17 cellular contexts compared by ENCODE assay signal in the genomic region with DNA sequence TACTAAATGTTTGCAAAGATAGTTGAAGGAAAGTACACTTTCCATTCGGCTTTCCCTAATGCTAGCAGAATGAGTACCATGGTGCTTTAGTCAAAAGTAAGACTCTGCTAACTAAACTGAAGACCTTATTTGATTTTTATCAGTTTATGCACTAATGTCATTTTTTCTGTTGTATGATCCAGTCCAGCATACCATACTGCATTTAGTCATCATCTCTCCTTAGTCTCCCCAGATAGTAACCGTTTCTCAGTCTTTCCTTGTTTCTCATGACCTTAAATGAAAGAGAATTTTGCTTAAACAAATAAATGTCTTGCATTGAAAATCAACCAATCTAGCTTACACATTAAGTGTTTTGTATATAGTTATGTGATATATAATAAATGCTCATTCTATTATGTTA.
DNase-seq lines count a peak whose midpoint lies in the region; TF ChIP-seq lines count a peak whose summit lies in the region.
"Had no signal": no experiment of that assay in that cellular context is flagged by ENCODE, and none has a peak within 500 bp of the region (broad histone marks: within the 10 kb centered on the region; RNA-seq: fewer than 3 reads in every experiment).

No MANE protein-coding gene starts in this region.

- peaks cover 7% of the 10 kb centered on the region for H3F3A ChIP-seq in SK-N-SH (replicated peaks; ENCODE audit: insufficient read depth)

- POLR2A ChIA-PET in SK-N-SH (lab: Yijun Ruan, JAX): no interaction called here

- DNase-seq in EH (ENCODE audit: low read depth): peak; percentile 1
- no peak for DNase-seq in SK-N-SH
- peak; percentile 29 for DNase-seq in choroid plexus epithelial cell (ENCODE audit: low read depth)
- peak; percentile 1 for DNase-seq in mesenchymal stem cell
- DNase-seq in NK-92 (lab: John Stamatoyannopoulos, UW; ENCODE audit: unreplicated experiment): no peak
- DNase-seq in GM19238 (ENCODE audit: insufficient read length, low spot score): no peak
- DNase-seq in NCI-H2081 (lab: John Stamatoyannopoulos, UW): no peak
- DNase-seq: 8988T; Calu3; CD4-positive, alpha-beta memory T cell; DMS79 treated with DMSO at 0.1 percent for 48 hours; EL; HCEC 1CT had no signal

- no peak overlapping the region for H3K18ac ChIP-seq in mesenchymal stem cell (ENCODE audit: low read depth in 1 of 2, low read length in 2 of 2)

- CTCF ChIA-PET in SK-N-SH (lab: Yijun Ruan, JAX): no interaction called here

- no peaks in the 10 kb centered on the region for H3K79me2 ChIP-seq in SK-N-SH (ENCODE audit: insufficient read depth)

- 0 out of 2 replicates have a peak overlapping the region, but pooled peaks have one; percentile 27 for H2AFZ ChIP-seq in SK-N-SH (ENCODE audit: low read depth)
- no peak overlapping the region for H2AFZ ChIP-seq in mesenchymal stem cell (ENCODE audit: low read depth, low read length)
- H2AFZ ChIP-seq: GM23338 had no signal

- H3K23ac ChIP-seq in mesenchymal stem cell (ENCODE audit: low read length in 2 of 2): no peak overlapping the region

- 40% methylated on average over 2 of the region's 2 CpGs for WGBS in SK-N-SH (ENCODE audit: low lambda C conversion rate)
- no CpG with 5 or more reads among the region's 2 CpGs for whole genome bisulfite sequencing in mesenchymal stem cell

- no peaks in the 10 kb centered on the region for H3K27me3 ChIP-seq in SK-N-SH (ENCODE audit: insufficient read depth)
- H3K27me3 ChIP-seq in mesenchymal stem cell (ENCODE audit: control insufficient read depth in 1 of 2, insufficient read depth in 1 of 2, low read length in 2 of 2): no peaks in the 10 kb centered on the region
- H3K27me3 ChIP-seq: BLaER1 had no signal

- H3K36me3 ChIP-seq in SK-N-SH (replicated peaks in 1 of 2; ENCODE audit: control insufficient read depth in 1 of 2, insufficient read depth in 2 of 2, low read length in 1 of 2): no peaks in the 10 kb centered on the region
- H3K36me3 ChIP-seq in mesenchymal stem cell (ENCODE audit: control insufficient read depth in 1 of 2, insufficient read depth in 2 of 2, low read depth in 1 of 2, low read length in 2 of 2): no peaks in the 10 kb centered on the region
- H3K36me3 ChIP-seq: BLaER1 had no signal

- H2BK12ac ChIP-seq in mesenchymal stem cell (ENCODE audit: low read length in 2 of 2): no peak overlapping the region

- no peak overlapping the region for H3K9ac ChIP-seq in SK-N-SH
- H3K9ac ChIP-seq in mesenchymal stem cell (ENCODE audit: low read length): no peak overlapping the region
- H3K9ac ChIP-seq: BLaER1 had no signal

- H4K20me1 ChIP-seq in SK-N-SH (ENCODE audit: insufficient read depth): no peaks in the 10 kb centered on the region
- H4K20me1 ChIP-seq: BLaER1 had no signal

- H3K14ac ChIP-seq in mesenchymal stem cell (ENCODE audit: low read length in 2 of 2): no peak overlapping the region

- H2BK5ac ChIP-seq in mesenchymal stem cell (ENCODE audit: low read depth, low read length, poor library complexity, severe bottlenecking): no peak overlapping the region

- H2BK15ac ChIP-seq in mesenchymal stem cell (ENCODE audit: low read depth, poor library complexity, severe bottlenecking): no peak overlapping the region

- H3K4me1 ChIP-seq in SK-N-SH (ENCODE audit: control insufficient read depth in 1 of 2, insufficient read depth in 2 of 2, low read depth in 1 of 2, low read length in 1 of 2) (peaks cover 4 to 5% of the 10 kb centered on the region in 2 experiments; a peak in 1 of 4 replicates), mesenchymal stem cell (ENCODE audit: control insufficient read depth, insufficient read depth, low read depth, low read length) (peaks cover 3% of the 10 kb centered on the region)
- H3K4me1 ChIP-seq: BLaER1 had no signal

- H3K9me2 ChIP-seq in SK-N-SH: no peaks in the 10 kb centered on the region

- H3K4me2 ChIP-seq in SK-N-SH (no peak overlapping the region), mesenchymal stem cell (ENCODE audit: low read length, poor library complexity, severe bottlenecking) (no peak overlapping the region)
- H3K4me2 ChIP-seq: BLaER1, GM23338 had no signal

- no peak overlapping the region for H4K8ac ChIP-seq in mesenchymal stem cell (ENCODE audit: low read length)

- no peak overlapping the region for H3K4ac ChIP-seq in mesenchymal stem cell (ENCODE audit: low read depth in 1 of 2, low read length in 2 of 2)

- TF ChIP-seq CTCF in SK-N-SH (IDR thresholded peaks at IDR 0.05): no peak
- no peak for TF ChIP-seq CTCF in choroid plexus epithelial cell (conservative IDR thresholded peaks at IDR 0.05; ENCODE audit: low read depth, low read length)

- no peaks in the 10 kb centered on the region for H3K79me1 ChIP-seq in mesenchymal stem cell (replicated peaks; ENCODE audit: low read length, poor library complexity, severe bottlenecking)

- no peak overlapping the region for H3K4me3 ChIP-seq in SK-N-SH (ENCODE audit: low read depth in 2 of 2, low read length in 1 of 2)
- H3K4me3 ChIP-seq in choroid plexus epithelial cell (ENCODE audit: low read depth, low read length): no peak overlapping the region
- no peak overlapping the region for H3K4me3 ChIP-seq in mesenchymal stem cell (ENCODE audit: insufficient read depth in 1 of 2, low read depth in 1 of 2, low read length in 2 of 2)
- H3K4me3 ChIP-seq: BLaER1, GM12878, GM23338 had no signal

- no peak for TF ChIP-seq RAD21 in SK-N-SH (IDR thresholded peaks at IDR 0.05; ENCODE audit: low read length)

- H4K91ac ChIP-seq in mesenchymal stem cell (ENCODE audit: low read length): no peak overlapping the region

- H2AK5ac ChIP-seq in mesenchymal stem cell (ENCODE audit: low read length, severe bottlenecking): no peak overlapping the region

- no peak overlapping the region for H2BK120ac ChIP-seq in mesenchymal stem cell (ENCODE audit: low read depth, low read length)

- H3K9me3 ChIP-seq in SK-N-SH: no peaks in the 10 kb centered on the region
- no peaks in the 10 kb centered on the region for H3K9me3 ChIP-seq in mesenchymal stem cell (ENCODE audit: control insufficient read depth, low read length)
- H3K9me3 ChIP-seq: BLaER1 had no signal

- H3K27ac ChIP-seq in SK-N-SH (ENCODE audit: low read depth in 2 of 2, low read length in 1 of 2): peak overlapping the region in 1 of 2 experiments; percentile 28; a peak in 3 of 4 replicates
- no peak overlapping the region for H3K27ac ChIP-seq in mesenchymal stem cell (ENCODE audit: low read length, poor library complexity, severe bottlenecking)
- H3K27ac ChIP-seq: BLaER1, HL-60 had no signal

- TF ChIP-seq EP300 in SK-N-SH (IDR thresholded peaks at IDR 0.05; ENCODE audit: borderline replicate concordance in 1 of 2, low read depth in 1 of 2, low read length in 1 of 2): no peak

TF ChIP-seq in SK-N-SH, 30 proteins besides CTCF, POLR2A, EP300 and RAD21 (continues in another document):
- TF ChIP-seq FOXJ3 (CRISPR knock-in tag; IDR thresholded peaks at IDR 0.05) (no peak), USF2 (IDR thresholded peaks at IDR 0.05; ENCODE audit: borderline replicate concordance, low read depth, low read length) (no peak), TAF1 (IDR thresholded peaks at IDR 0.05; ENCODE audit: borderline replicate concordance, low read depth, low read length) (no peak), NRF1 (IDR thresholded peaks at IDR 0.05; ENCODE audit: low read depth, low read length) (no peak), FOXM1 (IDR thresholded peaks at IDR 0.05; ENCODE audit: low read depth) (no peak), FOSL2 (IDR thresholded peaks at IDR 0.05; ENCODE audit: borderline replicate concordance, low read depth) (peak; percentile 33; the same call in 1 of the 2 replicates), IRF3 (IDR thresholded peaks at IDR 0.05; ENCODE audit: low read depth, low read length) (no peak), EZH2phosphoT487 (IDR thresholded peaks at IDR 0.05; ENCODE audit: borderline replicate concordance, low read depth) (no peak), SMC3 (IDR thresholded peaks at IDR 0.05; ENCODE audit: low read depth, low read length) (no peak), YY1 (IDR thresholded peaks at IDR 0.05; ENCODE audit: low read depth) (no peak), TCF12 (IDR thresholded peaks at IDR 0.05) (peak; percentile 77), CHD2 (IDR thresholded peaks at IDR 0.05; ENCODE audit: low read length, partially characterized antibody) (no peak), PBX3 (IDR thresholded peaks at IDR 0.05) (peak; percentile 57), RCOR1 (IDR thresholded peaks at IDR 0.05; ENCODE audit: low read length) (no peak)
- TF ChIP-seq, protein P1, sequence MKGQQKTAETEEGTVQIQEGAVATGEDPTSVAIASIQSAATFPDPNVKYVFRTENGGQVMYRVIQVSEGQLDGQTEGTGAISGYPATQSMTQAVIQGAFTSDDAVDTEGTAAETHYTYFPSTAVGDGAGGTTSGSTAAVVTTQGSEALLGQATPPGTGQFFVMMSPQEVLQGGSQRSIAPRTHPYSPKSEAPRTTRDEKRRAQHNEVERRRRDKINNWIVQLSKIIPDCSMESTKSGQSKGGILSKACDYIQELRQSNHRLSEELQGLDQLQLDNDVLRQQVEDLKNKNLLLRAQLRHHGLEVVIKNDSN (IDR thresholded peaks at IDR 0.05; ENCODE audit: borderline replicate concordance, low read depth): no peak

Comparison
In these comparisons a context has a peak if more than half of its experiments do, and no peak if none do; other contexts are left out.
1. DNase-seq: peak in EH (single experiment), choroid plexus epithelial cell (single experiment) and mesenchymal stem cell (single experiment); none in SK-N-SH (single experiment), NK-92 (single experiment), GM19238 (single experiment) and NCI-H2081 (0 of 2).